In genomic region chr12:27534060-27534764, GRCh38 we compare ENCODE assay signal across 10 cellular contexts. TPM values are rescaled to one million over a fixed set of nuclear protein-coding genes. Genes with fewer than 3 reads are reported as not detected.
DNase-seq lines count a peak whose midpoint lies in the region; ATAC-seq and TF ChIP-seq lines count a peak whose summit lies in the region.
"Had no signal": no experiment of that assay in that cellular context is flagged by ENCODE, and none has a peak within 500 bp of the region (broad histone marks: within the 10 kb centered on the region; RNA-seq: fewer than 3 reads in every experiment).

No MANE protein-coding gene starts in this region.

- no peak overlapping the region for H4K5ac ChIP-seq in H9 (ENCODE audit: insufficient read length, low read depth, low read length)

- no peaks in the 10 kb centered on the region for H4K20me1 ChIP-seq in H9 (ENCODE audit: control insufficient read depth, insufficient read depth, insufficient read length)

- no peak overlapping the region for H2BK5ac ChIP-seq in H9 (ENCODE audit: insufficient read length, low read length)

- no peaks in the 10 kb centered on the region for H3K9me3 ChIP-seq in H9 (ENCODE audit: control insufficient read depth, low read depth, low read length)
- H3K9me3 ChIP-seq: BE2C had no signal

- no peak overlapping the region for H2BK20ac ChIP-seq in H9 (ENCODE audit: low read depth, low read length, poor library complexity, severe bottlenecking)

- no peak overlapping the region for H2BK120ac ChIP-seq in H9 (ENCODE audit: low read depth, low read length, poor library complexity, severe bottlenecking)

- no peak overlapping the region for H3T11ph ChIP-seq in H9 (ENCODE audit: low read length)

- no peaks in the 10 kb centered on the region for H3K36me3 Mint-ChIP-seq in activated naive CD4-positive, alpha-beta T cell treated with anti-CD3 and anti-CD28 coated beads, Interleukin-2, amount 50 U/mL, for 24 hours
- H3K36me3 Mint-ChIP-seq in H9 (ENCODE audit: insufficient read depth in 1 of 3, low read depth in 3 of 3): peaks cover 0 to 5% (median 2%) of the 10 kb centered on the region in 3 experiments; a peak in 4 of 7 replicates

- H2AFZ ChIP-seq in H9 (ENCODE audit: low read length): no peak overlapping the region

- peak; percentile 62 for ATAC-seq in HG03108 (IDR thresholded peaks at IDR 0.05; ENCODE audit: unreplicated experiment)
- peak; percentile 92 for ATAC-seq in stimulated activated naive CD8-positive, alpha-beta T cell treated with anti-CD3 and anti-CD28 coated beads, Interleukin-15, amount 100 ng/mL, for 72 hours

- no peaks in the 10 kb centered on the region for H3K27me3 ChIP-seq in H9 (ENCODE audit: insufficient read depth, low read length)
- H3K27me3 ChIP-seq: BE2C, dorsolateral prefrontal cortex had no signal

- H3K4me2 ChIP-seq in H9 (ENCODE audit: insufficient read depth, insufficient read length, low read length): no peak overlapping the region

- H3K9me3 Mint-ChIP-seq in activated naive CD4-positive, alpha-beta T cell treated with anti-CD3 and anti-CD28 coated beads, Interleukin-2, amount 50 U/mL, for 24 hours: no peaks in the 10 kb centered on the region
- no peaks in the 10 kb centered on the region for H3K9me3 Mint-ChIP-seq in stimulated activated naive CD8-positive, alpha-beta T cell treated with anti-CD3 and anti-CD28 coated beads, Interleukin-15, amount 100 ng/mL, for 72 hours
- H3K9me3 Mint-ChIP-seq in H9: no peaks in the 10 kb centered on the region

- no peak overlapping the region for H3K56ac ChIP-seq in H9 (ENCODE audit: insufficient read length, low read depth, low read length)

- H2BK15ac ChIP-seq in H9 (ENCODE audit: low read depth, low read length): no peak overlapping the region

- no peak overlapping the region for H2AK5ac ChIP-seq in H9 (ENCODE audit: insufficient read length, low read length)

- peak overlapping the region; percentile 87 for H3K27ac Mint-ChIP-seq in activated naive CD4-positive, alpha-beta T cell treated with anti-CD3 and anti-CD28 coated beads, Interleukin-2, amount 50 U/mL, for 24 hours
- peak overlapping the region; percentile 0 to 33 for H3K27ac Mint-ChIP-seq in stimulated activated naive CD8-positive, alpha-beta T cell treated with anti-CD3 and anti-CD28 coated beads, Interleukin-15, amount 100 ng/mL, for 72 hours
- H3K27ac Mint-ChIP-seq in H9: no peak overlapping the region

- peaks cover 45% of the 10 kb centered on the region for H3K4me1 Mint-ChIP-seq in activated naive CD4-positive, alpha-beta T cell treated with anti-CD3 and anti-CD28 coated beads, Interleukin-2, amount 50 U/mL, for 24 hours
- H3K4me1 Mint-ChIP-seq in stimulated activated naive CD8-positive, alpha-beta T cell treated with anti-CD3 and anti-CD28 coated beads, Interleukin-15, amount 100 ng/mL, for 72 hours: peaks cover 59% of the 10 kb centered on the region
- peaks cover 28% of the 10 kb centered on the region in 2 experiments for H3K4me1 Mint-ChIP-seq in H9

- no peaks in the 10 kb centered on the region for H3K27me3 Mint-ChIP-seq in activated naive CD4-positive, alpha-beta T cell treated with anti-CD3 and anti-CD28 coated beads, Interleukin-2, amount 50 U/mL, for 24 hours
- no peaks in the 10 kb centered on the region for H3K27me3 Mint-ChIP-seq in stimulated activated naive CD8-positive, alpha-beta T cell treated with anti-CD3 and anti-CD28 coated beads, Interleukin-15, amount 100 ng/mL, for 72 hours
- no peaks in the 10 kb centered on the region for H3K27me3 Mint-ChIP-seq in H9 (ENCODE audit: low read depth)

- H3K27ac ChIP-seq in H9 (ENCODE audit: insufficient read length, low read depth, low read length): no peak overlapping the region

- DNase-seq in stimulated activated CD4-positive, alpha-beta T cell treated with anti-CD3 and anti-CD28 coated beads, Interleukin-15, amount 100 ng/mL, for 24 hours: peak; percentile 51
- DNase-seq in stimulated activated CD4-positive, alpha-beta T cell treated with anti-CD3 and anti-CD28 coated beads, Interleukin-12 subunit alpha, Interleukin-12 subunit beta, amount 100 ng/mL, for 4 hours: no peak
- DNase-seq in stimulated activated naive CD8-positive, alpha-beta T cell treated with anti-CD3 and anti-CD28 coated beads, Interleukin-15, amount 100 ng/mL, for 72 hours: peak; percentile 46 to 66
- no peak for DNase-seq in H4 (ENCODE audit: low spot score)
- DNase-seq in amniotic stem cell (lab: John Stamatoyannopoulos, UW): no peak
- no peak for DNase-seq in H9
- DNase-seq: BE2C, dorsolateral prefrontal cortex had no signal

- TF ChIP-seq CTCF in H9 (conservative IDR thresholded peaks at IDR 0.05): no peak

- no peak overlapping the region for H2BK12ac ChIP-seq in H9 (ENCODE audit: insufficient read length, low read depth, low read length)

- H3K79me2 ChIP-seq in H9 (ENCODE audit: insufficient read depth, low read length): peaks cover 2% of the 10 kb centered on the region; the same call in 1 of the 2 replicates

- no peak overlapping the region for H4K91ac ChIP-seq in H9 (ENCODE audit: insufficient read length, low read depth, low read length)

- WGBS in H9 (ENCODE audit: extremely low coverage, insufficient read length, low lambda C conversion rate): no CpG with 5 or more reads among the region's 6 CpGs

- H3K23me2 ChIP-seq in H9 (ENCODE audit: insufficient read length, low read depth, low read length, poor library complexity, severe bottlenecking): no peaks in the 10 kb centered on the region

- no peak overlapping the region for H3K4ac ChIP-seq in H9 (ENCODE audit: low read depth, low read length)

- no peak overlapping the region for H3K14ac ChIP-seq in H9 (ENCODE audit: insufficient read depth, low read length)

- peaks cover 8% of the 10 kb centered on the region for H3K79me1 ChIP-seq in H9 (ENCODE audit: insufficient read depth, low read depth, low read length, poor library complexity, severe bottlenecking)

- no peak overlapping the region for H3K9ac ChIP-seq in H9 (ENCODE audit: extremely low read depth, insufficient read length, low read length)

- peak overlapping the region; percentile 63 for H3K4me3 Mint-ChIP-seq in activated naive CD4-positive, alpha-beta T cell treated with anti-CD3 and anti-CD28 coated beads, Interleukin-2, amount 50 U/mL, for 24 hours
- peak overlapping the region; percentile 45 to 50 for H3K4me3 Mint-ChIP-seq in stimulated activated naive CD8-positive, alpha-beta T cell treated with anti-CD3 and anti-CD28 coated beads, Interleukin-15, amount 100 ng/mL, for 72 hours
- no peak overlapping the region for H3K4me3 Mint-ChIP-seq in H9

- no peak overlapping the region for H4K8ac ChIP-seq in H9 (replicated peaks; ENCODE audit: insufficient read length, low read depth, low read length)

- peaks cover 4% of the 10 kb centered on the region; the same call in 1 of the 2 replicates for H3K4me1 ChIP-seq in H9 (ENCODE audit: insufficient read depth, low read length)

- no peak overlapping the region for H3K23ac ChIP-seq in H9 (ENCODE audit: insufficient read length, low read depth, low read length)

- H3K18ac ChIP-seq in H9 (ENCODE audit: insufficient read length, low read depth, low read length): no peak overlapping the region

RNA-seq across cellular contexts. Expression of gene PPFIBP1, which starts 10.2 kb away (rescaled TPM):
- 15.4 and 15.9 TPM in 2 replicates for total RNA-seq in H4 (2014; rRNA removed; shearing (Covaris generic))
- total RNA-seq in H9 (2021): 28.7 and 29.2 TPM in 2 replicates

Comparison
In these comparisons a context has a peak if more than half of its experiments do, and no peak if none do; other contexts are left out.
1. DNase-seq: peak in stimulated activated CD4-positive, alpha-beta T cell treated with anti-CD3 and anti-CD28 coated beads, Interleukin-15, amount 100 ng/mL, for 24 hours (single experiment) and stimulated activated naive CD8-positive, alpha-beta T cell treated with anti-CD3 and anti-CD28 coated beads, Interleukin-15, amount 100 ng/mL, for 72 hours (2 of 2); none in stimulated activated CD4-positive, alpha-beta T cell treated with anti-CD3 and anti-CD28 coated beads, Interleukin-12 subunit alpha, Interleukin-12 subunit beta, amount 100 ng/mL, for 4 hours (single experiment), H4 (single experiment), amniotic stem cell (single experiment) and H9 (single experiment).
2. H3K27ac Mint-ChIP-seq: peak in activated naive CD4-positive, alpha-beta T cell treated with anti-CD3 and anti-CD28 coated beads, Interleukin-2, amount 50 U/mL, for 24 hours (single experiment) and stimulated activated naive CD8-positive, alpha-beta T cell treated with anti-CD3 and anti-CD28 coated beads, Interleukin-15, amount 100 ng/mL, for 72 hours (2 of 2); none in H9 (0 of 3).
3. H3K4me3 Mint-ChIP-seq: peak in activated naive CD4-positive, alpha-beta T cell treated with anti-CD3 and anti-CD28 coated beads, Interleukin-2, amount 50 U/mL, for 24 hours (single experiment) and stimulated activated naive CD8-positive, alpha-beta T cell treated with anti-CD3 and anti-CD28 coated beads, Interleukin-15, amount 100 ng/mL, for 72 hours (2 of 2); none in H9 (0 of 2).